Comparison of ENCODE assay signal across 11 cellular contexts in the genomic region with DNA sequence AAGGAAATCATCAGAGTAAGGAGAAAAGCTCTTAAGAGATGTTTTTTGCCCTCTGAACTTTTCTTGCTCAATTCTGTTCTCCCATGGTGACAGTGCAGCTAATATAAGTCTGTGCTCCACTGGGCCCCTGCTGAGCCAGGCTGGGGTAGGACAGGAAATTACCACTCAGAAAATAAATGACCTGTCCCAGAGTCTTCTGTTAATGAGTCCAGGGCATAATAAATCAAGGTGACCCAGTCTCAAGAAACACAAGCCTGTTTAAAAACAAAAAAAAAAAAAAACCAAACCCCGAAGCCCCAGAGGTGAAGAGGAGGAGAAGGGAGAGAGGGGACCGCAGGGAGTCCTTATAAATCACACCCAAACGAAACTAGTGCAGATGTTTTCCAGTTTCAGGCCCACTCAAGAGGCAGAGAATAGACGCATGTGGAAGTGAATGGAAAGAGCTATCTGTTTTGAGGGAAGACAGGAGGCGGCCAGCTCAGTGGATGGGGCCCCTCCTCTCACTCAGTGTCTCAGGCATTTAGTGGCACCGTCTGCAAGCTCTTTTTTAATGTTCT. TPM values are rescaled to one million over a fixed set of nuclear protein-coding genes. Genes with fewer than 3 reads are reported as not detected.
DNase-seq lines count a peak whose midpoint lies in the region; TF ChIP-seq lines count a peak whose summit lies in the region.
"Had no signal": no experiment of that assay in that cellular context is flagged by ENCODE, and none has a peak within 500 bp of the region (broad histone marks: within the 10 kb centered on the region; RNA-seq: fewer than 3 reads in every experiment).

No MANE protein-coding gene starts in this region.

- H3K79me1 ChIP-seq in neuronal stem cell (ENCODE audit: low read depth, low read length), result no peaks in the 10 kb centered on the region

- no peak overlapping the region for H4K8ac ChIP-seq in neuronal stem cell (ENCODE audit: low read depth, low read length)

- H3K27me3 ChIP-seq in endodermal cell (ENCODE audit: control insufficient read depth, insufficient read depth, low read length, poor library complexity, severe bottlenecking), result no peaks in the 10 kb centered on the region
- no peaks in the 10 kb centered on the region for H3K27me3 ChIP-seq in neuronal stem cell (ENCODE audit: control insufficient read depth in 3 of 3, insufficient read depth in 3 of 3, low read depth in 1 of 3, low read length in 3 of 3)

- H3K9me3 Mint-ChIP-seq in endodermal cell, result no peaks in the 10 kb centered on the region
- H3K9me3 Mint-ChIP-seq in CD14-positive monocyte, result peaks cover 0 to 2% (median 0%) of the 10 kb centered on the region in 7 donors
- H3K9me3 Mint-ChIP-seq: activated naive CD4-positive, alpha-beta T cell treated with anti-CD3 and anti-CD28 coated beads, Interleukin-2, amount 50 U/mL, for 72 hours had no signal

- no peak overlapping the region for H4K91ac ChIP-seq in neuronal stem cell (ENCODE audit: low read depth, low read length, poor library complexity)

- no peak overlapping the region for H3K14ac ChIP-seq in neuronal stem cell (ENCODE audit: low read length)

- H2BK12ac ChIP-seq in neuronal stem cell (ENCODE audit: low read length), result no peak overlapping the region

- H3K9me3 ChIP-seq in endodermal cell (ENCODE audit: control insufficient read depth, low read length), result no peaks in the 10 kb centered on the region
- no peaks in the 10 kb centered on the region for H3K9me3 ChIP-seq in neuronal stem cell (replicated peaks in 1 of 2; ENCODE audit: control insufficient read depth in 2 of 2, insufficient read depth in 1 of 2, low read depth in 1 of 2, low read length in 2 of 2)

- no peak overlapping the region for H2BK5ac ChIP-seq in neuronal stem cell (ENCODE audit: low read length)

- H3K23ac ChIP-seq in neuronal stem cell (ENCODE audit: low read depth, low read length, poor library complexity), result no peak overlapping the region

- H3K9ac ChIP-seq in endodermal cell (ENCODE audit: extremely low read depth, low read length, poor library complexity, severe bottlenecking) (no peak overlapping the region), neuronal stem cell (ENCODE audit: low read depth, low read length, poor library complexity) (no peak overlapping the region)

- H3K27ac Mint-ChIP-seq in endodermal cell, result no peak overlapping the region
- H3K27ac Mint-ChIP-seq in CD14-positive monocyte, result peak overlapping the region in 1 of 7 donors; percentile 6
- H3K27ac Mint-ChIP-seq: activated naive CD4-positive, alpha-beta T cell treated with anti-CD3 and anti-CD28 coated beads, Interleukin-2, amount 50 U/mL, for 72 hours had no signal

- H3K4me3 ChIP-seq in endodermal cell (ENCODE audit: low read length) (no peak overlapping the region), neuronal stem cell (ENCODE audit: low read length in 2 of 2) (peak overlapping the region in 1 of 2 donors; percentile 28)

- H3K36me3 Mint-ChIP-seq in endodermal cell (ENCODE audit: low read depth), result no peaks in the 10 kb centered on the region
- no peaks in the 10 kb centered on the region for H3K36me3 Mint-ChIP-seq in CD14-positive monocyte
- H3K36me3 Mint-ChIP-seq: activated naive CD4-positive, alpha-beta T cell treated with anti-CD3 and anti-CD28 coated beads, Interleukin-2, amount 50 U/mL, for 72 hours had no signal

- no peak for TF ChIP-seq CTCF in endodermal cell (conservative IDR thresholded peaks at IDR 0.05)
- no peak for TF ChIP-seq CTCF in CD14-positive monocyte (IDR thresholded peaks at IDR 0.05)

- H3K4me2 ChIP-seq in neuronal stem cell (ENCODE audit: insufficient read depth, low read length, poor library complexity, severe bottlenecking), result no peak overlapping the region

- H3K4me1 Mint-ChIP-seq in endodermal cell (peaks cover 7% of the 10 kb centered on the region), CD14-positive monocyte (no peaks in the 10 kb centered on the region)

- no peak overlapping the region for H2AK5ac ChIP-seq in neuronal stem cell (ENCODE audit: low read depth, low read length)

- H3K27ac ChIP-seq in endodermal cell (ENCODE audit: low read depth, low read length), result peak overlapping the region; percentile 90
- H3K27ac ChIP-seq in neuronal stem cell (replicated peaks; ENCODE audit: low read length), result peak overlapping the region; percentile 18
- H3K27ac ChIP-seq: WERI-Rb-1 had no signal

- WGBS in endodermal cell (ENCODE audit: insufficient coverage in 1 of 2, insufficient read length in 1 of 2), 2 experiments, result 42 to 78% methylated on average over 2 to 6 of the region's 6 CpGs
- no CpG with 5 or more reads among the region's 6 CpGs for WGBS in neuronal stem cell (ENCODE audit: extremely low coverage in 2 of 2, insufficient read length in 2 of 2, insufficient replicate concordance in 1 of 2), 2 donors

- no peaks in the 10 kb centered on the region for H3K4me1 ChIP-seq in endodermal cell (ENCODE audit: control insufficient read depth, insufficient read depth, low read length)
- H3K4me1 ChIP-seq in neuronal stem cell (ENCODE audit: control insufficient read depth in 2 of 2, insufficient read depth in 1 of 2, low read depth in 1 of 2, low read length in 2 of 2), result peaks cover 4 to 21% of the 10 kb centered on the region in 2 donors

- H3K18ac ChIP-seq in neuronal stem cell (ENCODE audit: low read length), result no peak overlapping the region

- H3K27me3 Mint-ChIP-seq in endodermal cell (ENCODE audit: insufficient read depth) (no peaks in the 10 kb centered on the region), CD14-positive monocyte (ENCODE audit: low read depth in 3 of 3) (peaks cover 0 to 6% (median 0%) of the 10 kb centered on the region in 3 donors)

- peak; percentile 93 for DNase-seq in A172 (ENCODE audit: low spot score)
- DNase-seq in NCI-H187 treated with DMSO at 0.1 percent for 48 hours (lab: John Stamatoyannopoulos, UW), result peak; percentile 92
- no peak for DNase-seq in endodermal cell
- no peak for DNase-seq in neuronal stem cell (ENCODE audit: low spot score)
- DNase-seq in NOMO-1 (lab: John Stamatoyannopoulos, UW; ENCODE audit: unreplicated experiment in 2 of 2), result no peak
- no peak for DNase-seq in stimulated activated CD8-positive, alpha-beta memory T cell treated with anti-CD3 and anti-CD28 coated beads, Interleukin-4, amount 100 ng/mL, for 48 hours
- no peak for DNase-seq in CD14-positive monocyte (ENCODE audit: low spot score)
- no peak for DNase-seq in activated gamma-delta T cell (lab: John Stamatoyannopoulos, UW)
- DNase-seq: foreskin melanocyte, WERI-Rb-1 had no signal

- H2BK15ac ChIP-seq in neuronal stem cell (ENCODE audit: low read length), result no peak overlapping the region

- H3K4me3 Mint-ChIP-seq in endodermal cell, result no peak overlapping the region
- H3K4me3 Mint-ChIP-seq in CD14-positive monocyte, result no peak overlapping the region

- H2BK120ac ChIP-seq in neuronal stem cell (ENCODE audit: low read depth, low read length), result no peak overlapping the region

- H3K36me3 ChIP-seq in endodermal cell (ENCODE audit: control insufficient read depth, insufficient read depth, low read length) (no peaks in the 10 kb centered on the region), neuronal stem cell (replicated peaks in 1 of 2; ENCODE audit: control insufficient read depth in 2 of 2, insufficient read depth in 2 of 2, low read length in 2 of 2) (no peaks in the 10 kb centered on the region)
- H3K36me3 ChIP-seq: WERI-Rb-1 had no signal

- H3K4ac ChIP-seq in neuronal stem cell (ENCODE audit: low read length), result no peak overlapping the region

- peak overlapping the region; percentile 80 for H2AFZ ChIP-seq in neuronal stem cell (ENCODE audit: low read length)

- intact Hi-C loops in CD14-positive monocyte (cut with micrococcal nuclease), result no loop called here

RNA-seq across cellular contexts. Expression of gene BOC, which starts 59.8 kb away (rescaled TPM):
- 3.1 and 4.5 TPM in 2 replicates for total RNA-seq in A172 (2014; rRNA removed; shearing (Covaris generic))
- total RNA-seq in endodermal cell, result 10 to 100 TPM in 1 of 2 donors, 1 to 10 TPM in 1; 9.8 to 12.3 TPM
- polyA plus RNA-seq in endodermal cell (2013, experiment 1 of 2), result 207 TPM
- polyA plus RNA-seq in endodermal cell (2013, experiment 2 of 2), result 163 TPM
- 180 TPM for polyA plus RNA-seq in neuronal stem cell (2013, experiment 1 of 2)
- 180 TPM for polyA plus RNA-seq in neuronal stem cell (2013, experiment 2 of 2)
- polyA plus RNA-seq in CD14-positive monocyte, result not detected

Comparison
In these comparisons a context has a peak if more than half of its experiments do, and no peak if none do; other contexts are left out.
1. DNase-seq: peak in A172 (single experiment) and NCI-H187 treated with DMSO at 0.1 percent for 48 hours (single experiment); none in endodermal cell (single experiment), neuronal stem cell (single experiment), NOMO-1 (0 of 2), stimulated activated CD8-positive, alpha-beta memory T cell treated with anti-CD3 and anti-CD28 coated beads, Interleukin-4, amount 100 ng/mL, for 48 hours (single experiment), CD14-positive monocyte (single experiment) and activated gamma-delta T cell (single experiment).